8 cellular contexts compared by ENCODE assay signal in the genomic region with DNA sequence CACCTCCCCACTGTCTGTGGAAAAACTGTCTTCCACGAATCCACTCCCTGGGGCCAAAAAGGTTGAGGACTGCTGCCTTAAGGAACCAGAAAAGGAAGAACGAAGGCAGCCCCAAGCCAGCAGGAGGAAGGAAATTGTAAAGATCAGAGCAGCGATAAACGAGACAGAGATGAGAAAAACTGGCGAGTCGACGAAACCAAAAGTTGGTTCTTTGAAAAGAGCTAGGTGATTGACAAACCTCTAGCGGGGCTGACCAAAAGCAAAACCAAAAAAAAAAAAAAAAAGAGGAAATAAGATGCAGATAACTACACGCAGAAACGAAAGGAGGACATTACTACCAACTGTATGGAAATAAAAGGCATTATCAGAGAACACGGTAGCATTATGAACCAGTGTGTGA.
A peak's percentile ranks its signal among the peaks of the same experiment; 100 is the strongest.
DNase-seq lines count a peak whose midpoint lies in the region; ATAC-seq and TF ChIP-seq lines count a peak whose summit lies in the region.

No MANE protein-coding gene starts in this region.

- peak overlapping the region; percentile 61 for H3K27ac ChIP-seq in left ventricle myocardium inferior (replicated peaks)

- H3K9me3 Mint-ChIP-seq in WTC11: no peaks in the 10 kb centered on the region

- H3K36me3 Mint-ChIP-seq in WTC11: no peaks in the 10 kb centered on the region

- H3K4me3 Mint-ChIP-seq in WTC11: no peak overlapping the region

- CTCF ChIA-PET in WTC11 (lab: Charles Lee): interaction anchor here (0.6 to 2.1 kb wide), 5 partner anchors 10 to 60 kb away, joined by 3 to 10 read pairs (median 4); no protein-coding TSS in a partner anchor

- H3K9me3 ChIP-seq in left ventricle myocardium inferior (replicated peaks): no peaks in the 10 kb centered on the region

- no peaks in the 10 kb centered on the region for H3K27me3 ChIP-seq in left ventricle myocardium inferior (ENCODE audit: low read depth)

- peak overlapping the region; percentile 73; the same call in 1 of the 2 replicates for H3K27ac Mint-ChIP-seq in WTC11

- DNase-seq in activated naive CD4-positive, alpha-beta T cell treated with Interleukin-2 at 50 U/mL for 16 hours: peak; percentile 58
- no peak for DNase-seq in activated naive CD4-positive, alpha-beta T cell (lab: John Stamatoyannopoulos, UW)
- DNase-seq in WTC11 (ENCODE audit: low spot score) (no peak), left ventricle myocardium inferior (peak; percentile 15), NCI-H1105 treated with DMSO at 0.1 percent for 48 hours (lab: John Stamatoyannopoulos, UW) (no peak), nucleus accumbens (lab: John Stamatoyannopoulos, UW) (no peak)
- peak; percentile 62 for DNase-seq in stimulated activated CD8-positive, alpha-beta memory T cell treated with anti-CD3 and anti-CD28 coated beads, Interleukin-4, amount 100 ng/mL, for 48 hours

- no peaks in the 10 kb centered on the region for H3K36me3 ChIP-seq in left ventricle myocardium inferior

- intact Hi-C loops in left ventricle myocardium inferior (cut with micrococcal nuclease): no loop called here

- H3K4me3 ChIP-seq in left ventricle myocardium inferior: peak overlapping the region; percentile 35

- POLR2A ChIA-PET in WTC11 (lab: Charles Lee): interaction anchor here (0.7 to 1.0 kb wide), 2 partner anchors 73 to 1036 kb away, joined by 3 read pairs; no protein-coding TSS in a partner anchor

- peaks cover 5% of the 10 kb centered on the region for H3K4me1 Mint-ChIP-seq in WTC11

- ATAC-seq in HG03571 (IDR thresholded peaks at IDR 0.05; ENCODE audit: unreplicated experiment): peak; percentile 58
- no peak for ATAC-seq in WTC11

- TF ChIP-seq CTCF in WTC11 (IDR thresholded peaks at IDR 0.05) (no peak), left ventricle myocardium inferior (IDR thresholded peaks at IDR 0.05; ENCODE audit: borderline replicate concordance) (no peak)

- H3K4me1 ChIP-seq in left ventricle myocardium inferior: peaks cover 38% of the 10 kb centered on the region

- H3K27me3 Mint-ChIP-seq in WTC11 (ENCODE audit: low read depth): no peaks in the 10 kb centered on the region

TF ChIP-seq in WTC11, 78 proteins besides CTCF, POLR2A, EP300 and RAD21:
- TF ChIP-seq ZNF671 (CRISPR knock-in tag; IDR thresholded peaks at IDR 0.05) (no peak), JUN (CRISPR knock-in tag; IDR thresholded peaks at IDR 0.05) (no peak), ZNF121 (CRISPR knock-in tag; IDR thresholded peaks at IDR 0.05) (no peak), ZNF317 (CRISPR knock-in tag; IDR thresholded peaks at IDR 0.05; ENCODE audit: borderline replicate concordance, low read depth) (no peak), SP1 (CRISPR knock-in tag; conservative IDR thresholded peaks at IDR 0.05) (no peak), ZNF219 (CRISPR knock-in tag; IDR thresholded peaks at IDR 0.05; ENCODE audit: borderline replicate concordance) (no peak), CREM (CRISPR knock-in tag; IDR thresholded peaks at IDR 0.05) (no peak), SOX15 (CRISPR knock-in tag; IDR thresholded peaks at IDR 0.05) (no peak), ZNF396 (CRISPR knock-in tag; IDR thresholded peaks at IDR 0.05; ENCODE audit: borderline replicate concordance) (no peak), MXD4 (CRISPR knock-in tag; IDR thresholded peaks at IDR 0.05; ENCODE audit: borderline replicate concordance) (no peak), FOXJ3 (CRISPR knock-in tag; IDR thresholded peaks at IDR 0.05; ENCODE audit: borderline replicate concordance) (no peak), TCF7 (CRISPR knock-in tag; IDR thresholded peaks at IDR 0.05; ENCODE audit: low read depth) (no peak), KAT7 (CRISPR knock-in tag; IDR thresholded peaks at IDR 0.05; ENCODE audit: borderline replicate concordance) (no peak), ZNF232 (CRISPR knock-in tag; IDR thresholded peaks at IDR 0.05) (no peak), ZNF416 (CRISPR knock-in tag; IDR thresholded peaks at IDR 0.05) (no peak), CREB1 (CRISPR knock-in tag; IDR thresholded peaks at IDR 0.05) (no peak), ZBTB21 (CRISPR knock-in tag; IDR thresholded peaks at IDR 0.05; ENCODE audit: borderline replicate concordance) (no peak)
- TF ChIP-seq, protein P1, sequence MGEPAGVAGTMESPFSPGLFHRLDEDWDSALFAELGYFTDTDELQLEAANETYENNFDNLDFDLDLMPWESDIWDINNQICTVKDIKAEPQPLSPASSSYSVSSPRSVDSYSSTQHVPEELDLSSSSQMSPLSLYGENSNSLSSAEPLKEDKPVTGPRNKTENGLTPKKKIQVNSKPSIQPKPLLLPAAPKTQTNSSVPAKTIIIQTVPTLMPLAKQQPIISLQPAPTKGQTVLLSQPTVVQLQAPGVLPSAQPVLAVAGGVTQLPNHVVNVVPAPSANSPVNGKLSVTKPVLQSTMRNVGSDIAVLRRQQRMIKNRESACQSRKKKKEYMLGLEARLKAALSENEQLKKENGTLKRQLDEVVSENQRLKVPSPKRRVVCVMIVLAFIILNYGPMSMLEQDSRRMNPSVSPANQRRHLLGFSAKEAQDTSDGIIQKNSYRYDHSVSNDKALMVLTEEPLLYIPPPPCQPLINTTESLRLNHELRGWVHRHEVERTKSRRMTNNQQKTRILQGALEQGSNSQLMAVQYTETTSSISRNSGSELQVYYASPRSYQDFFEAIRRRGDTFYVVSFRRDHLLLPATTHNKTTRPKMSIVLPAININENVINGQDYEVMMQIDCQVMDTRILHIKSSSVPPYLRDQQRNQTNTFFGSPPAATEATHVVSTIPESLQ (CRISPR knock-in tag; IDR thresholded peaks at IDR 0.05): no peak

Comparison
In these comparisons a context has a peak if more than half of its experiments do, and no peak if none do; other contexts are left out.
1. DNase-seq: peak in activated naive CD4-positive, alpha-beta T cell treated with Interleukin-2 at 50 U/mL for 16 hours (single experiment), left ventricle myocardium inferior (single experiment) and stimulated activated CD8-positive, alpha-beta memory T cell treated with anti-CD3 and anti-CD28 coated beads, Interleukin-4, amount 100 ng/mL, for 48 hours (single experiment); none in activated naive CD4-positive, alpha-beta T cell (0 of 4), WTC11 (single experiment), NCI-H1105 treated with DMSO at 0.1 percent for 48 hours (single experiment) and nucleus accumbens (0 of 56).